11 cellular contexts compared by ENCODE assay signal in the genomic region with DNA sequence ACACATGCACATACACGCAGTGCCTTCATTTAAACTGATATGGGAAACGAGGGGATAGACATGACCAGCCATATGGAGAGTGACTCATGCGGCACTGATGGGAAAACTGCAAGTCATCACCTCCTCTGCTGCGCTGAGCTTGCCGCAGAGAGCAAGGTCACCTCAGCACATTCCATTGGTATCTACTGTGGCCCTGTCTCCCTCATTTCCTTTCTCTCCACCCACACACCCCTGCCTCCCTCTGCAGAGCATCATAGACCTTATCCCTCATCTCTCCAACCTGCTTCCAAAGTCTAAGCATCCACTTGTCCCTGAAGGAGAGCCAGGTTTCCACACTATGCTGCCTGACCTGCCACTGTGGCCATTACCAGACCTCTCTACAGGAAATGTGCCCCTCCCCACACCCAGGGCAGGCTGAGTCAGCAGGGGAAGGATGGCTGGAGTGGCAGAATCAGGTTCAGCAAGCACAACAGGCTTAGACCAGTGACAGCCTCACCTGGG.
DNase-seq lines count a peak whose midpoint lies in the region; ATAC-seq and TF ChIP-seq lines count a peak whose summit lies in the region.
"Had no signal": no experiment of that assay in that cellular context is flagged by ENCODE, and none has a peak within 500 bp of the region (broad histone marks: within the 10 kb centered on the region; RNA-seq: fewer than 3 reads in every experiment).

No MANE protein-coding gene starts in this region.

- peak; percentile 83 for ATAC-seq in left lung
- ATAC-seq in GM21515 (IDR thresholded peaks at IDR 0.05; ENCODE audit: unreplicated experiment) = no peak
- no peak for ATAC-seq in stimulated activated effector memory CD8-positive, alpha-beta T cell treated with anti-CD3 and anti-CD28 coated beads, Interleukin-12 subunit alpha, Interleukin-12 subunit beta, amount 100 ng/mL, for 72 hours
- ATAC-seq in activated naive CD8-positive, alpha-beta T cell treated with anti-CD3 and anti-CD28 coated beads, Interleukin-2, amount 50 U/mL, for 24 hours = no peak

- intact Hi-C loops in mammary epithelial cell (cut with micrococcal nuclease) = loop anchor here (2.0 to 10.0 kb wide), 2 partner anchors 182 to 642 kb away; no protein-coding TSS in a partner anchor
- intact Hi-C loops in left lung (cut with DNase I) = no loop called here

- BruUV-seq in mammary epithelial cell (replicated peaks; lab: Mats Ljungman, UMichigan) = no TSS peak

- dilution Hi-C loops in mammary epithelial cell (cut with HindIII; ENCODE audit: low sequenced_read_pairs) = no loop called here

- H3K36me3 ChIP-seq in mammary epithelial cell (ENCODE audit: insufficient read depth, low read length) (no peaks in the 10 kb centered on the region), left lung (no peaks in the 10 kb centered on the region)

- no peaks in the 10 kb centered on the region for H4K20me1 ChIP-seq in mammary epithelial cell (ENCODE audit: insufficient read depth, low read length)

- WGBS in mammary epithelial cell (ENCODE audit: low coverage, missing lambda C conversion rate) = 16% methylated on average over 3 of the region's 5 CpGs

- H3K79me2 ChIP-seq in mammary epithelial cell (ENCODE audit: insufficient read depth, low read length) = no peaks in the 10 kb centered on the region

- no peaks in the 10 kb centered on the region for H3K27me3 Mint-ChIP-seq in activated naive CD8-positive, alpha-beta T cell treated with anti-CD3 and anti-CD28 coated beads, Interleukin-2, amount 50 U/mL, for 24 hours

- TF ChIP-seq CTCF in AG09319 (IDR thresholded peaks at IDR 0.05; ENCODE audit: low read depth, low read length) (no peak), mammary epithelial cell (conservative IDR thresholded peaks at IDR 0.05 in 1 of 2, IDR thresholded peaks at IDR 0.05 in 1 of 2; ENCODE audit: extremely low read depth in 1 of 2, insufficient read depth in 1 of 2, low read depth in 1 of 2, low read length in 2 of 2) (no peak), left lung (IDR thresholded peaks at IDR 0.05) (no peak)

- CTCF ChIA-PET in mammary epithelial cell (lab: Charles Lee; ENCODE audit: low non-redundant PET) = interaction anchor here (0.6 kb wide), 1 partner anchor 21 kb away, joined by 4 read pairs; no protein-coding TSS in a partner anchor

- H3K36me3 Mint-ChIP-seq in stimulated activated effector memory CD8-positive, alpha-beta T cell treated with anti-CD3 and anti-CD28 coated beads, Interleukin-12 subunit alpha, Interleukin-12 subunit beta, amount 100 ng/mL, for 72 hours = no peaks in the 10 kb centered on the region
- H3K36me3 Mint-ChIP-seq in activated naive CD8-positive, alpha-beta T cell treated with anti-CD3 and anti-CD28 coated beads, Interleukin-2, amount 50 U/mL, for 24 hours (ENCODE audit: low read depth) = no peaks in the 10 kb centered on the region

- no peak overlapping the region for H3K27ac Mint-ChIP-seq in stimulated activated effector memory CD8-positive, alpha-beta T cell treated with anti-CD3 and anti-CD28 coated beads, Interleukin-12 subunit alpha, Interleukin-12 subunit beta, amount 100 ng/mL, for 72 hours
- no peak overlapping the region for H3K27ac Mint-ChIP-seq in activated naive CD8-positive, alpha-beta T cell treated with anti-CD3 and anti-CD28 coated beads, Interleukin-2, amount 50 U/mL, for 24 hours

- H3K27me3 ChIP-seq in mammary epithelial cell (ENCODE audit: insufficient read depth, low read length) (no peaks in the 10 kb centered on the region), left lung (peaks cover 0 to 7% of the 10 kb centered on the region in 2 donors)

- no peak overlapping the region for H3K9ac ChIP-seq in mammary epithelial cell (ENCODE audit: insufficient read depth, low read length)

- peaks cover 21% of the 10 kb centered on the region for H3K4me1 ChIP-seq in mammary epithelial cell (ENCODE audit: insufficient read depth, low read length)
- H3K4me1 ChIP-seq in left lung = no peaks in the 10 kb centered on the region

- no peaks in the 10 kb centered on the region for H3K4me1 Mint-ChIP-seq in stimulated activated effector memory CD8-positive, alpha-beta T cell treated with anti-CD3 and anti-CD28 coated beads, Interleukin-12 subunit alpha, Interleukin-12 subunit beta, amount 100 ng/mL, for 72 hours
- no peaks in the 10 kb centered on the region for H3K4me1 Mint-ChIP-seq in activated naive CD8-positive, alpha-beta T cell treated with anti-CD3 and anti-CD28 coated beads, Interleukin-2, amount 50 U/mL, for 24 hours

- in situ Hi-C loops in mammary epithelial cell (cut with MboI; ENCODE audit: low sequenced_read_pairs in 2 of 2) = no loop called here

- peaks cover 3% of the 10 kb centered on the region for H3K9me3 ChIP-seq in mammary epithelial cell (replicated peaks; ENCODE audit: insufficient read depth, low read length)
- no peaks in the 10 kb centered on the region for H3K9me3 ChIP-seq in left lung

- peak overlapping the region; percentile 14 for H3K4me2 ChIP-seq in mammary epithelial cell (ENCODE audit: insufficient read depth, low read depth, low read length)

- H3K9me3 Mint-ChIP-seq in stimulated activated effector memory CD8-positive, alpha-beta T cell treated with anti-CD3 and anti-CD28 coated beads, Interleukin-12 subunit alpha, Interleukin-12 subunit beta, amount 100 ng/mL, for 72 hours = no peaks in the 10 kb centered on the region
- no peaks in the 10 kb centered on the region for H3K9me3 Mint-ChIP-seq in activated naive CD8-positive, alpha-beta T cell treated with anti-CD3 and anti-CD28 coated beads, Interleukin-2, amount 50 U/mL, for 24 hours

- no peak overlapping the region for H3K4me3 Mint-ChIP-seq in stimulated activated effector memory CD8-positive, alpha-beta T cell treated with anti-CD3 and anti-CD28 coated beads, Interleukin-12 subunit alpha, Interleukin-12 subunit beta, amount 100 ng/mL, for 72 hours
- no peak overlapping the region for H3K4me3 Mint-ChIP-seq in activated naive CD8-positive, alpha-beta T cell treated with anti-CD3 and anti-CD28 coated beads, Interleukin-2, amount 50 U/mL, for 24 hours

- H3K27ac ChIP-seq in mammary epithelial cell (ENCODE audit: insufficient read depth, low read depth, low read length) (peak overlapping the region; percentile 42), left lung (no peak overlapping the region)

- no peak overlapping the region for H3K4me3 ChIP-seq in mammary epithelial cell (replicated peaks in 1 of 3; ENCODE audit: insufficient read depth in 1 of 3, low read depth in 2 of 3, low read length in 3 of 3)
- no peak overlapping the region for H3K4me3 ChIP-seq in left lung

- DNase-seq in AG09319 (ENCODE audit: extremely low read depth, low read depth) = peak; percentile 29
- peak; percentile 96 for DNase-seq in HT1080 (ENCODE audit: low read depth)
- DNase-seq in mammary epithelial cell = peak; percentile 87
- peak in 1 of 2 donors; percentile 47 for DNase-seq in left lung
- no peak for DNase-seq in 8988T
- no peak for DNase-seq in stimulated activated effector memory CD8-positive, alpha-beta T cell treated with anti-CD3 and anti-CD28 coated beads, Interleukin-12 subunit alpha, Interleukin-12 subunit beta, amount 100 ng/mL, for 72 hours (ENCODE audit: low spot score in 2 of 2)
- no peak for DNase-seq in activated naive CD8-positive, alpha-beta T cell treated with anti-CD3 and anti-CD28 coated beads, Interleukin-2, amount 50 U/mL, for 24 hours
- DNase-seq: activated CD4-positive, alpha-beta T cell treated with anti-CD3 and anti-CD28 coated beads for 48 hours; DMS153; stimulated activated CD4-positive, alpha-beta T cell treated with anti-CD3 and anti-CD28 coated beads, Interleukin-2, amount 100 ng/mL, for 48 hours had no signal

- peak overlapping the region; percentile 75 for H2AFZ ChIP-seq in mammary epithelial cell (ENCODE audit: low read depth, low read length)

Comparison
In these comparisons a context has a peak if more than half of its experiments do, and no peak if none do; other contexts are left out.
1. DNase-seq: peak in AG09319 (single experiment), HT1080 (single experiment) and mammary epithelial cell (single experiment); none in 8988T (single experiment), stimulated activated effector memory CD8-positive, alpha-beta T cell treated with anti-CD3 and anti-CD28 coated beads, Interleukin-12 subunit alpha, Interleukin-12 subunit beta, amount 100 ng/mL, for 72 hours (0 of 2) and activated naive CD8-positive, alpha-beta T cell treated with anti-CD3 and anti-CD28 coated beads, Interleukin-2, amount 50 U/mL, for 24 hours (single experiment).